Comparison of ENCODE assay signal across 21 cellular contexts in the genomic region with DNA sequence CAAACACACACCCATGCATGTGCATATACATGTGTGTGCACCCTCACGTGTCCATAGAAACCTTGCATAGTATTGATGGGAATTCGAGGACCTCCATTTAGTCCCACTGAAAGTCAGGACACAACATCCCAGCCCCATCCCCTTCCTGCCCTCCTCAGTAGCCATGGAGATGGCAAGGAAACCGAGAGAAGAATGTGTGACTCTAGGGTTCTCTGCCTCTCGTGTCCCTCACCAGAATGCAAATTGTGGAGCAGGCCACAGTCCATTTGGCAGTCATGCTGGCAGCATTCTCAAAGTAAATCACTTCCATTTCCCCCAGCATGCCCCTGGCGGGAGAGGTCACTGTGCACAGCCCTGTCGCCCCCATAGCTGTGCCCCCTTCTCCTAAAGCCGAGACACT.
"Had no signal": no experiment of that assay in that cellular context is flagged by ENCODE, and none has a peak within 500 bp of the region (broad histone marks: within the 10 kb centered on the region; RNA-seq: fewer than 3 reads in every experiment).

No MANE protein-coding gene starts in this region.

- DNase-seq: activated CD4-positive, alpha-beta memory T cell treated with anti-CD3 and anti-CD28 coated beads, Interleukin-2, amount 10 ng/mL, durations not matched to agents 7 days and 5 days; activated CD4-positive, alpha-beta T cell treated with anti-CD3 and anti-CD28 coated beads, Interleukin-2, amount 10 ng/mL, durations not matched to agents 24 days and 14 days; activated effector memory CD4-positive, alpha-beta T cell treated with anti-CD3 and anti-CD28 coated beads, Interleukin-2, amount 50 U/mL, for 16 hours; activated naive CD4-positive, alpha-beta T cell treated with anti-CD3 and anti-CD28 coated beads, Interleukin-2, amount 10 ng/mL, durations not matched to agents 7 days and 5 days; activated T-cell treated with anti-CD3 and anti-CD28 coated beads, Interleukin-2, amount 50 U/mL, for 72 hours; effector memory CD4-positive, alpha-beta T cell; foreskin melanocyte; left colon; lower lobe of right lung; posterior cingulate gyrus; sigmoid colon; stimulated activated CD4-positive, alpha-beta T cell treated with anti-CD3 and anti-CD28 coated beads, Interleukin-15, amount 100 ng/mL, for 24 hours; stimulated activated naive B cell treated with anti-CD40 and anti-IgM and Interleukin-4, amounts not matched to agents 10 μg/mL and 1 μg/mL and 100 μg/mL, for 72 hours had no signal

- H3K9me3 Mint-ChIP-seq: activated CD4-positive, alpha-beta T cell treated with anti-CD3 and anti-CD28 coated beads, Interleukin-2, amount 10 ng/mL, durations not matched to agents 24 days and 14 days; natural killer cell treated with Interleukin-12 subunit alpha and Interleukin-12 subunit beta and Interleukin-15 and Interleukin-18, amount 100 ng/mL, for 72 hours had no signal

- H3K27ac ChIP-seq: lower lobe of right lung, sigmoid colon had no signal

- H3K27ac Mint-ChIP-seq: activated CD4-positive, alpha-beta memory T cell treated with anti-CD3 and anti-CD28 coated beads, Interleukin-2, amount 10 ng/mL, durations not matched to agents 7 days and 5 days; activated naive CD4-positive, alpha-beta T cell treated with anti-CD3 and anti-CD28 coated beads, Interleukin-2, amount 10 ng/mL, durations not matched to agents 7 days and 5 days; activated T-cell treated with anti-CD3 and anti-CD28 coated beads, Interleukin-2, amount 50 U/mL, for 72 hours; dendritic cell treated with granulocyte-macrophage colony-stimulating factor and Interleukin-4, amounts not matched to agents 40 ng/mL and 50 ng/mL, for 4 days; mesothelial cell of epicardium; natural killer cell treated with Interleukin-12 subunit alpha and Interleukin-12 subunit beta and Interleukin-15 and Interleukin-18, amount 100 ng/mL, for 72 hours; stimulated activated naive B cell treated with anti-CD40 and anti-IgM and Interleukin-4, amounts not matched to agents 10 μg/mL and 1 μg/mL and 100 μg/mL, for 72 hours had no signal

- ATAC-seq: activated CD4-positive, CD25-positive, alpha-beta regulatory T cell treated with anti-CD3 and anti-CD28 coated beads, Interleukin-2, amount 50 U/mL, for 24 hours; activated T-cell treated with anti-CD3 and anti-CD28 coated beads, Interleukin-2, amount 50 U/mL, for 72 hours; esophagus mucosa; SK-N-SH treated with all-trans-retinoic acid at 6 μM for 48 hours; stimulated activated naive B cell treated with anti-CD40 and anti-IgM and Interleukin-4, amounts not matched to agents 10 μg/mL and 1 μg/mL and 100 μg/mL, for 72 hours had no signal

- H3K4me2 ChIP-seq: smooth muscle cell had no signal

- H3K27me3 ChIP-seq: sigmoid colon had no signal

- H3K4me3 ChIP-seq: lower lobe of right lung, sigmoid colon, smooth muscle cell had no signal

- H3K4me3 Mint-ChIP-seq: activated CD4-positive, alpha-beta memory T cell treated with anti-CD3 and anti-CD28 coated beads, Interleukin-2, amount 10 ng/mL, durations not matched to agents 7 days and 5 days; activated CD4-positive, alpha-beta T cell treated with anti-CD3 and anti-CD28 coated beads, Interleukin-2, amount 10 ng/mL, durations not matched to agents 24 days and 14 days; activated naive CD4-positive, alpha-beta T cell treated with anti-CD3 and anti-CD28 coated beads, Interleukin-2, amount 10 ng/mL, durations not matched to agents 7 days and 5 days; activated T-cell treated with anti-CD3 and anti-CD28 coated beads, Interleukin-2, amount 50 U/mL, for 72 hours; dendritic cell treated with granulocyte-macrophage colony-stimulating factor and Interleukin-4, amounts not matched to agents 40 ng/mL and 50 ng/mL, for 4 days; mesothelial cell of epicardium; natural killer cell treated with Interleukin-12 subunit alpha and Interleukin-12 subunit beta and Interleukin-15 and Interleukin-18, amount 100 ng/mL, for 72 hours; stimulated activated naive B cell treated with anti-CD40 and anti-IgM and Interleukin-4, amounts not matched to agents 10 μg/mL and 1 μg/mL and 100 μg/mL, for 72 hours; type B pancreatic cell had no signal

- H3K27me3 Mint-ChIP-seq: activated CD4-positive, alpha-beta memory T cell treated with anti-CD3 and anti-CD28 coated beads, Interleukin-2, amount 10 ng/mL, durations not matched to agents 7 days and 5 days; activated CD4-positive, alpha-beta T cell treated with anti-CD3 and anti-CD28 coated beads, Interleukin-2, amount 10 ng/mL, durations not matched to agents 24 days and 14 days; activated naive CD4-positive, alpha-beta T cell treated with anti-CD3 and anti-CD28 coated beads, Interleukin-2, amount 10 ng/mL, durations not matched to agents 7 days and 5 days; dendritic cell treated with granulocyte-macrophage colony-stimulating factor and Interleukin-4, amounts not matched to agents 40 ng/mL and 50 ng/mL, for 4 days; natural killer cell treated with Interleukin-12 subunit alpha and Interleukin-12 subunit beta and Interleukin-15 and Interleukin-18, amount 100 ng/mL, for 72 hours; stimulated activated naive B cell treated with anti-CD40 and anti-IgM and Interleukin-4, amounts not matched to agents 10 μg/mL and 1 μg/mL and 100 μg/mL, for 72 hours; type B pancreatic cell had no signal

- H3K36me3 ChIP-seq: lower lobe of right lung had no signal

- H3K4me1 ChIP-seq: lower lobe of right lung, sigmoid colon had no signal
